Comparison of ENCODE assay signal across 9 cellular contexts in genomic region chr16:16232692-16233061, GRCh38. TPM values are rescaled to one million over a fixed set of nuclear protein-coding genes. Genes with fewer than 3 reads are reported as not detected.
DNase-seq lines count a peak whose midpoint lies in the region; ATAC-seq and TF ChIP-seq lines count a peak whose summit lies in the region.
"Not testable (repeated sequence)": the region's sequence is repeated elsewhere in the genome, so short reads cannot be mapped to it uniquely, and the experiment has no call there.
"Had no signal": no experiment of that assay in that cellular context is flagged by ENCODE, and none has a peak within 500 bp of the region (broad histone marks: within the 10 kb centered on the region; RNA-seq: fewer than 3 reads in every experiment).

No MANE protein-coding gene starts in this region.

- H3K4me1 Mint-ChIP-seq in activated B cell treated with CpG ODN at 0.5 μM for 24 hours: not testable (repeated sequence)

- H3K27ac Mint-ChIP-seq in activated B cell treated with CpG ODN at 0.5 μM for 24 hours: not testable (repeated sequence)

- POLR2A ChIA-PET in activated B cell treated with CpG ODN at 0.5 μM for 24 hours (lab: Charles Lee): not testable (repeated sequence)

- CTCF ChIA-PET in activated B cell treated with CpG ODN at 0.5 μM for 24 hours (lab: Charles Lee): not testable (repeated sequence)

- DNase-seq in activated B cell treated with CpG ODN at 0.5 μM for 24 hours, mucosa of descending colon, upper lobe of right lung: not testable (repeated sequence)

- not testable (repeated sequence) for H3K9me3 ChIP-seq in mucosa of descending colon, upper lobe of right lung

- not testable (repeated sequence) for H3K9me3 Mint-ChIP-seq in activated B cell treated with CpG ODN at 0.5 μM for 24 hours

- H3K4me3 Mint-ChIP-seq in activated B cell treated with CpG ODN at 0.5 μM for 24 hours: not testable (repeated sequence)

- not testable (repeated sequence) for H3K27ac ChIP-seq in upper lobe of right lung

- not testable (repeated sequence) for H3K36me3 ChIP-seq in mucosa of descending colon (ENCODE audit: low read depth); upper lobe of right lung

- not testable (repeated sequence) for H3K27me3 ChIP-seq in upper lobe of right lung

- not testable (repeated sequence) for H3K4me1 ChIP-seq in mucosa of descending colon (ENCODE audit: low read depth); upper lobe of right lung

- ATAC-seq in GM18861 (IDR thresholded peaks at IDR 0.05; ENCODE audit: unreplicated experiment) (peak; percentile 8), GM21367 (IDR thresholded peaks at IDR 0.05; ENCODE audit: unreplicated experiment) (peak; percentile 30), HG02870 (IDR thresholded peaks at IDR 0.05; ENCODE audit: unreplicated experiment) (peak; percentile 32), HG03378 (IDR thresholded peaks at IDR 0.05; ENCODE audit: unreplicated experiment) (peak; percentile 24), activated B cell treated with CpG ODN at 0.5 μM for 24 hours (ENCODE audit: low read depth) (peak; percentile 32), esophagus mucosa (peak; percentile 51), mucosa of descending colon (peak; percentile 69), upper lobe of right lung (peak; percentile 64)

- not testable (repeated sequence) for H3K36me3 Mint-ChIP-seq in activated B cell treated with CpG ODN at 0.5 μM for 24 hours (ENCODE audit: low read depth)

- not testable (repeated sequence) for TF ChIP-seq CTCF in activated B cell treated with CpG ODN at 0.5 μM for 24 hours (IDR thresholded peaks at IDR 0.05); mucosa of descending colon (IDR thresholded peaks at IDR 0.05); upper lobe of right lung (IDR thresholded peaks at IDR 0.05)

- H3K27me3 Mint-ChIP-seq in activated B cell treated with CpG ODN at 0.5 μM for 24 hours: not testable (repeated sequence)

- intact Hi-C loops in activated B cell treated with CpG ODN at 0.5 μM for 24 hours (cut with micrococcal nuclease); mucosa of descending colon (cut with DNase I, micrococcal nuclease); upper lobe of right lung (cut with DNase I): not testable (repeated sequence)

- not testable (repeated sequence) for H3K4me3 ChIP-seq in mucosa of descending colon
- H3K4me3 ChIP-seq in upper lobe of right lung: peak overlapping the region; percentile 19

RNA-seq across cellular contexts. Expression of gene NOMO3, which starts 0.3 kb away (rescaled TPM):
- 41.2 and 55.8 TPM in 2 replicates for total RNA-seq in activated B cell treated with CpG ODN at 0.5 μM for 24 hours
- 11.9 TPM for total RNA-seq in esophagus mucosa
- 10 to 100 TPM; 40.3 to 55.5 (median 43.0) TPM for total RNA-seq in mucosa of descending colon
- 47.3 TPM for total RNA-seq in upper lobe of right lung

RNA-seq across cellular contexts. Expression of gene ABCC6, which starts 9.4 kb away (rescaled TPM):
- total RNA-seq in activated B cell treated with CpG ODN at 0.5 μM for 24 hours (not detected in 2 replicates), esophagus mucosa (0.08 TPM), mucosa of descending colon (10 to 100 TPM; 12.2 to 34.3 (median 26.4) TPM), upper lobe of right lung (42.5 TPM)
- total RNA-seq: GM23248 had no signal

Comparison
In these comparisons a context has a peak if more than half of its experiments do, and no peak if none do; other contexts are left out.
1. ATAC-seq: peak in every context shown above with its lines; median percentile 69 in mucosa of descending colon; 64 in upper lobe of right lung; 51 in esophagus mucosa; 32 in HG02870; 32 in activated B cell treated with CpG ODN at 0.5 μM for 24 hours; 30 in GM21367; 24 in HG03378; 8 in GM18861.
2. RNA of gene ABCC6, which starts 9.4 kb away (total RNA-seq): 42.5 TPM in upper lobe of right lung (single experiment) and 12.2 to 34.3 TPM in mucosa of descending colon; 0.08 TPM in esophagus mucosa (single experiment) and not detected in activated B cell treated with CpG ODN at 0.5 μM for 24 hours; every median in the first group is over 10 times any median in the second.